Comparison of ENCODE assay signal across 33 cellular contexts in genomic region chr20:10992776-10993175, GRCh38.
DNase-seq lines count a peak whose midpoint lies in the region; ATAC-seq and TF ChIP-seq lines count a peak whose summit lies in the region.
"Had no signal": no experiment of that assay in that cellular context is flagged by ENCODE, and none has a peak within 500 bp of the region (broad histone marks: within the 10 kb centered on the region; RNA-seq: fewer than 3 reads in every experiment).

No MANE protein-coding gene starts in this region.

- no peaks in the 10 kb centered on the region; the same call in 1 of the 2 replicates for H3K9me3 ChIP-seq in PC-9 (ENCODE audit: insufficient read depth, low read depth)
- H3K9me3 ChIP-seq: heart right ventricle, neutrophil, prostate gland, thoracic aorta had no signal

- H3K4me3 Mint-ChIP-seq in GM23338: no peak overlapping the region
- H3K4me3 Mint-ChIP-seq: activated CD4-positive, alpha-beta T cell treated with anti-CD3 and anti-CD28 coated beads, Interleukin-2, amount 10 ng/mL, durations not matched to agents 24 days and 14 days; activated naive CD8-positive, alpha-beta T cell treated with anti-CD3 and anti-CD28 coated beads, Interleukin-2, amount 10 ng/mL, durations not matched to agents 7 days and 5 days; H9 had no signal

- no TSS peak for BruUV-seq in PC-9 (replicated peaks; lab: Mats Ljungman, UMichigan)

- no peak for ATAC-seq in GM23338
- ATAC-seq in HG03442 (IDR thresholded peaks at IDR 0.05; ENCODE audit: unreplicated experiment): no peak
- ATAC-seq: left cardiac atrium; Panc1; stimulated activated naive CD8-positive, alpha-beta T cell treated with anti-CD3 and anti-CD28 coated beads, Interleukin-15, Interleukin-2, amounts not matched to agents 100 U/mL and 50 U/mL, for 24 hours had no signal

- CTCF ChIA-PET in PC-9 (lab: Charles Lee): no interaction called here

- POLR2A ChIA-PET in PC-9 (lab: Charles Lee; ENCODE audit: unreplicated experiment): no interaction called here

- H3K9me3 Mint-ChIP-seq in GM23338: no peaks in the 10 kb centered on the region
- H3K9me3 Mint-ChIP-seq: activated naive CD8-positive, alpha-beta T cell treated with anti-CD3 and anti-CD28 coated beads, Interleukin-2, amount 10 ng/mL, durations not matched to agents 7 days and 5 days; H9 had no signal

- H3K27ac Mint-ChIP-seq in GM23338: peak overlapping the region; percentile 71; the same call in 1 of the 2 replicates
- H3K27ac Mint-ChIP-seq: activated CD4-positive, alpha-beta T cell treated with anti-CD3 and anti-CD28 coated beads, Interleukin-2, amount 10 ng/mL, durations not matched to agents 24 days and 14 days; activated naive CD8-positive, alpha-beta T cell treated with anti-CD3 and anti-CD28 coated beads, Interleukin-2, amount 10 ng/mL, durations not matched to agents 7 days and 5 days; H9 had no signal

- H3K4me3 ChIP-seq in GM23338 (no peak overlapping the region), astrocyte of the cerebellum (ENCODE audit: low read depth, low read length) (no peak overlapping the region), fibroblast of the aortic adventitia (ENCODE audit: low read depth, low read length) (no peak overlapping the region), skeletal muscle cell (ENCODE audit: low read depth, low read length) (no peak overlapping the region), PC-9 (no peak overlapping the region)
- H3K4me3 ChIP-seq: heart right ventricle, prostate gland, thoracic aorta had no signal

- TF ChIP-seq CTCF in GM23338 (conservative IDR thresholded peaks at IDR 0.05; ENCODE audit: low read depth in 2 of 2) (no peak), astrocyte of the cerebellum (IDR thresholded peaks at IDR 0.05; ENCODE audit: low read depth, low read length, missing control alignments) (no peak), fibroblast of the aortic adventitia (IDR thresholded peaks at IDR 0.05; ENCODE audit: insufficient read depth, low read length) (no peak), PC-9 (conservative IDR thresholded peaks at IDR 0.05) (no peak)

- peaks cover 23% of the 10 kb centered on the region for H3K4me1 ChIP-seq in GM23338 (ENCODE audit: insufficient read depth)
- H3K4me1 ChIP-seq in PC-9 (replicated peaks; ENCODE audit: insufficient read depth): no peaks in the 10 kb centered on the region
- H3K4me1 ChIP-seq: prostate gland had no signal

- H3K9me2 ChIP-seq in GM23338 (ENCODE audit: insufficient read depth) (peaks cover 12% of the 10 kb centered on the region; the same call in 1 of the 2 replicates), PC-9 (ENCODE audit: insufficient read depth) (no peaks in the 10 kb centered on the region)

- peak overlapping the region; percentile 48 for H2AFZ ChIP-seq in GM23338
- H2AFZ ChIP-seq in PC-9: no peak overlapping the region

- H3K27ac ChIP-seq in GM23338 (ENCODE audit: low read depth) (no peak overlapping the region), PC-9 (no peak overlapping the region)
- H3K27ac ChIP-seq: neutrophil, prostate gland, thoracic aorta, WERI-Rb-1 had no signal

- H3F3A ChIP-seq in GM23338 (replicated peaks; ENCODE audit: low read depth): no peaks in the 10 kb centered on the region
- no peaks in the 10 kb centered on the region for H3F3A ChIP-seq in PC-9 (ENCODE audit: insufficient read depth, low read depth)

- intact Hi-C loops in PC-9 (cut with micrococcal nuclease; ENCODE audit: unreplicated experiment): no loop called here

- in situ Hi-C loops in astrocyte of the cerebellum (cut with HindIII; ENCODE audit: low sequenced_read_pairs): loop anchor here (5.0 kb wide), 1 partner anchor 40 kb away; no protein-coding TSS in a partner anchor

- H3K27me3 ChIP-seq in GM23338 (ENCODE audit: insufficient read depth) (no peaks in the 10 kb centered on the region), PC-9 (ENCODE audit: insufficient read depth, low read depth) (no peaks in the 10 kb centered on the region)
- H3K27me3 ChIP-seq: heart right ventricle, neutrophil had no signal

- no peak for DNase-seq in GM23338 (ENCODE audit: low spot score)
- peak; percentile 33 for DNase-seq in astrocyte of the cerebellum (ENCODE audit: low read depth)
- peak; percentile 37 for DNase-seq in fibroblast of the aortic adventitia (ENCODE audit: low read depth)
- peak; percentile 80 for DNase-seq in skeletal muscle cell (ENCODE audit: low read depth)
- no peak for DNase-seq in HUDEP-2 (lab: John Stamatoyannopoulos, UW; ENCODE audit: unreplicated experiment in 76 of 76)
- no peak for DNase-seq in PC-9
- DNase-seq: ACHN; activated CD4-positive, alpha-beta T cell treated with anti-CD3 and anti-CD28 coated beads, Interleukin-2, amount 10 ng/mL, durations not matched to agents 24 days and 14 days; activated effector memory CD4-positive, alpha-beta T cell treated with anti-CD3 and anti-CD28 coated beads, Interleukin-2, amount 50 U/mL, for 16 hours; activated naive CD8-positive, alpha-beta T cell treated with anti-CD3 and anti-CD28 coated beads, Interleukin-2, amount 10 ng/mL, durations not matched to agents 7 days and 5 days; activated T-cell treated with anti-CD3 and anti-CD28 coated beads, Interleukin-2, amount 50 U/mL, for 1 hour; C1 segment of cervical spinal cord; cerebellar nuclear complex; COR-L47; DMS53; GDM1; H9; heart right ventricle; left cardiac atrium; mesenchymal stem cell; MV-4-11; NCI-H146; NCI-H526; SIG-M5; stimulated activated naive CD8-positive, alpha-beta T cell treated with anti-CD3 and anti-CD28 coated beads, Interleukin-15, Interleukin-2, amounts not matched to agents 100 U/mL and 50 U/mL, for 24 hours; SW 1271; T-helper 9 cell; WERI-Rb-1 had no signal

- H4K20me1 ChIP-seq in GM23338 (replicated peaks; ENCODE audit: insufficient read depth): no peaks in the 10 kb centered on the region
- no peaks in the 10 kb centered on the region for H4K20me1 ChIP-seq in PC-9 (ENCODE audit: insufficient read depth)

- H3K79me2 ChIP-seq in GM23338 (replicated peaks; ENCODE audit: insufficient read depth) (no peaks in the 10 kb centered on the region), PC-9 (ENCODE audit: low read depth) (no peaks in the 10 kb centered on the region)

- no peaks in the 10 kb centered on the region for H3K27me3 Mint-ChIP-seq in GM23338 (ENCODE audit: insufficient read depth, low read depth, poor library complexity)
- H3K27me3 Mint-ChIP-seq: activated CD4-positive, alpha-beta T cell treated with anti-CD3 and anti-CD28 coated beads, Interleukin-2, amount 10 ng/mL, durations not matched to agents 24 days and 14 days; activated naive CD8-positive, alpha-beta T cell treated with anti-CD3 and anti-CD28 coated beads, Interleukin-2, amount 10 ng/mL, durations not matched to agents 7 days and 5 days had no signal

- no peaks in the 10 kb centered on the region; the same call in 2 of the 3 replicates for H3K36me3 Mint-ChIP-seq in GM23338 (ENCODE audit: low read depth)
- H3K36me3 Mint-ChIP-seq: activated naive CD8-positive, alpha-beta T cell treated with anti-CD3 and anti-CD28 coated beads, Interleukin-2, amount 10 ng/mL, durations not matched to agents 7 days and 5 days had no signal

- no peak overlapping the region for H3K4me2 ChIP-seq in GM23338
- no peak overlapping the region for H3K4me2 ChIP-seq in PC-9

- peaks cover 28% of the 10 kb centered on the region for H3K4me1 Mint-ChIP-seq in GM23338
- H3K4me1 Mint-ChIP-seq: activated CD4-positive, alpha-beta T cell treated with anti-CD3 and anti-CD28 coated beads, Interleukin-2, amount 10 ng/mL, durations not matched to agents 24 days and 14 days; activated naive CD8-positive, alpha-beta T cell treated with anti-CD3 and anti-CD28 coated beads, Interleukin-2, amount 10 ng/mL, durations not matched to agents 7 days and 5 days had no signal

- no peaks in the 10 kb centered on the region for H3K36me3 ChIP-seq in GM23338 (ENCODE audit: insufficient read depth)
- H3K36me3 ChIP-seq in PC-9 (ENCODE audit: low read depth): no peaks in the 10 kb centered on the region
- H3K36me3 ChIP-seq: heart right ventricle, neutrophil, prostate gland, thoracic aorta, WERI-Rb-1 had no signal

TF ChIP-seq in GM23338, 12 proteins besides CTCF, POLR2A, EP300 and RAD21 (continues in another document):
- TF ChIP-seq JUNB (IDR thresholded peaks at IDR 0.05; ENCODE audit: unreplicated experiment) (no peak), EZH2 (IDR thresholded peaks at IDR 0.05; ENCODE audit: low read depth, unreplicated experiment) (no peak), STAT1 (IDR thresholded peaks at IDR 0.05; ENCODE audit: unreplicated experiment) (no peak), ZNF331 (CRISPR knock-in tag; IDR thresholded peaks at IDR 0.05; ENCODE audit: low read depth) (no peak), REST (IDR thresholded peaks at IDR 0.05; ENCODE audit: unreplicated experiment) (no peak), CREB1 (CRISPR knock-in tag; IDR thresholded peaks at IDR 0.05; ENCODE audit: low read depth) (no peak)

Comparison
In these comparisons a context has a peak if more than half of its experiments do, and no peak if none do; other contexts are left out.
1. DNase-seq: peak in astrocyte of the cerebellum (single experiment), fibroblast of the aortic adventitia (single experiment) and skeletal muscle cell (single experiment); none in GM23338 (single experiment), HUDEP-2 (0 of 76) and PC-9 (0 of 2).